In genomic region chr9:93613174-93613573, GRCh38 we compare ENCODE assay signal across 18 cellular contexts. TPM values are rescaled to one million over a fixed set of nuclear protein-coding genes. Genes with fewer than 3 reads are reported as not detected.
A peak's percentile ranks its signal among the peaks of the same experiment; 100 is the strongest.
DNase-seq lines count a peak whose midpoint lies in the region; ATAC-seq and TF ChIP-seq lines count a peak whose summit lies in the region.
"Had no signal": no experiment of that assay in that cellular context is flagged by ENCODE, and none has a peak within 500 bp of the region (broad histone marks: within the 10 kb centered on the region; RNA-seq: fewer than 3 reads in every experiment).

No MANE protein-coding gene starts in this region.

- peak overlapping the region; percentile 3 for H3K4me3 Mint-ChIP-seq in activated T-helper 17 cell treated with anti-CD3 and anti-CD28 coated beads, Interleukin-2, amount 50 U/mL, for 72 hours
- no peak overlapping the region for H3K4me3 Mint-ChIP-seq in osteocyte (ENCODE audit: unreplicated experiment)
- H3K4me3 Mint-ChIP-seq: CD14-positive monocyte had no signal

- H3K27me3 ChIP-seq in left ventricle myocardium inferior (ENCODE audit: low read depth) (no peaks in the 10 kb centered on the region), BE2C (no peaks in the 10 kb centered on the region), stomach (no peaks in the 10 kb centered on the region)
- H3K27me3 ChIP-seq: Peyer's patch, SJSA1 had no signal

- 88 to 92% (median 89%) methylated on average over 5 of the region's 5 CpGs for WGBS in stomach, 5 donors

- H3K4me1 Mint-ChIP-seq in activated T-helper 17 cell treated with anti-CD3 and anti-CD28 coated beads, Interleukin-2, amount 50 U/mL, for 72 hours, result peaks cover 16% of the 10 kb centered on the region
- peaks cover 14% of the 10 kb centered on the region for H3K4me1 Mint-ChIP-seq in osteocyte (ENCODE audit: unreplicated experiment)

- ATAC-seq in left ventricle myocardium superior, result peak; percentile 15
- no peak for ATAC-seq in activated T-helper 17 cell treated with anti-CD3 and anti-CD28 coated beads, Interleukin-2, amount 50 U/mL, for 72 hours (replicated peaks)
- ATAC-seq: HCT116 had no signal

- H3K27ac ChIP-seq in left ventricle myocardium inferior (replicated peaks) (no peak overlapping the region), stomach (no peak overlapping the region)
- H3K27ac ChIP-seq: Peyer's patch, SJSA1 had no signal

- H3K27me3 Mint-ChIP-seq in activated T-helper 17 cell treated with anti-CD3 and anti-CD28 coated beads, Interleukin-2, amount 50 U/mL, for 72 hours, result no peaks in the 10 kb centered on the region
- H3K27me3 Mint-ChIP-seq in osteocyte (ENCODE audit: unreplicated experiment), result no peaks in the 10 kb centered on the region

- TF ChIP-seq EP300 in stomach (IDR thresholded peaks at IDR 0.05), result no peak

- intact Hi-C loops in left ventricle myocardium superior (cut with micrococcal nuclease) (no loop called here), left ventricle myocardium inferior (cut with micrococcal nuclease) (no loop called here), stomach (cut with DNase I; ENCODE audit: low total_unique reads) (no loop called here)

- DNase-seq in left ventricle myocardium superior, result no peak
- DNase-seq in left ventricle myocardium inferior, result no peak
- peak; percentile 65 for DNase-seq in osteocyte (ENCODE audit: extremely low spot score, unreplicated experiment)
- DNase-seq in BE2C, result no peak
- DNase-seq in activated CD4-positive, alpha-beta T cell treated with anti-CD3 and anti-CD28 coated beads, Interleukin-2, amount 50 U/mL, for 1 hour, result no peak
- no peak for DNase-seq in stomach
- DNase-seq: ACHN, GDM1, GOT3, KG1, NCI-H1105, NCI-H524, NCI-H82 had no signal

- peak overlapping the region; percentile 63 for H3K27ac Mint-ChIP-seq in activated T-helper 17 cell treated with anti-CD3 and anti-CD28 coated beads, Interleukin-2, amount 50 U/mL, for 72 hours
- no peak overlapping the region for H3K27ac Mint-ChIP-seq in osteocyte (ENCODE audit: unreplicated experiment)

- peaks cover 51% of the 10 kb centered on the region for H3K4me1 ChIP-seq in left ventricle myocardium inferior
- H3K4me1 ChIP-seq in BE2C, result no peaks in the 10 kb centered on the region
- H3K4me1 ChIP-seq in stomach, result peaks cover 14 to 47% (median 25%) of the 10 kb centered on the region in 4 donors

- peaks cover 8% of the 10 kb centered on the region for H3K36me3 Mint-ChIP-seq in activated T-helper 17 cell treated with anti-CD3 and anti-CD28 coated beads, Interleukin-2, amount 50 U/mL, for 72 hours (ENCODE audit: low read depth)
- peaks cover 11% of the 10 kb centered on the region for H3K36me3 Mint-ChIP-seq in osteocyte (ENCODE audit: unreplicated experiment)

- H3K36me3 ChIP-seq in left ventricle myocardium inferior (peaks cover 8% of the 10 kb centered on the region), BE2C (no peaks in the 10 kb centered on the region), stomach (peaks cover 0 to 5% (median 1%) of the 10 kb centered on the region in 4 donors)
- H3K36me3 ChIP-seq: Peyer's patch, SJSA1 had no signal

- H3K4me3 ChIP-seq in left ventricle myocardium inferior (no peak overlapping the region), BE2C (ENCODE audit: low read depth, low read length) (no peak overlapping the region), stomach (no peak overlapping the region)
- H3K4me3 ChIP-seq: Peyer's patch, SJSA1 had no signal

- peaks cover 13% of the 10 kb centered on the region for H3K9me3 Mint-ChIP-seq in activated T-helper 17 cell treated with anti-CD3 and anti-CD28 coated beads, Interleukin-2, amount 50 U/mL, for 72 hours
- H3K9me3 Mint-ChIP-seq in osteocyte (ENCODE audit: unreplicated experiment), result peaks cover 17% of the 10 kb centered on the region

- no peak for TF ChIP-seq POLR2A in stomach (IDR thresholded peaks at IDR 0.05)

- TF ChIP-seq CTCF in left ventricle myocardium inferior (IDR thresholded peaks at IDR 0.05; ENCODE audit: borderline replicate concordance), result no peak
- no peak for TF ChIP-seq CTCF in osteocyte (IDR thresholded peaks at IDR 0.05)
- no peak for TF ChIP-seq CTCF in BE2C (IDR thresholded peaks at IDR 0.05; ENCODE audit: low read depth, low read length)
- no peak for TF ChIP-seq CTCF in stomach (IDR thresholded peaks at IDR 0.05)

- peaks cover 28% of the 10 kb centered on the region for H3K9me3 ChIP-seq in left ventricle myocardium inferior (replicated peaks)
- H3K9me3 ChIP-seq in BE2C, result no peaks in the 10 kb centered on the region
- peaks cover 0 to 17% (median 10%) of the 10 kb centered on the region in 4 donors for H3K9me3 ChIP-seq in stomach
- H3K9me3 ChIP-seq: SJSA1 had no signal

RNA-seq across cellular contexts. Expression of gene PHF2, which starts 36.8 kb away (rescaled TPM):
- total RNA-seq in left ventricle myocardium superior (32.0 TPM), left ventricle myocardium inferior (27.4 TPM), osteocyte (39.9 and 40.3 TPM in 2 replicates), stomach (10 to 100 TPM; 15.2 to 58.0 (median 22.8) TPM)
- 10 to 100 TPM; 11.9 to 15.1 TPM for total RNA-seq in activated T-helper 17 cell treated with anti-CD3 and anti-CD28 coated beads, Interleukin-2, amount 50 U/mL, for 72 hours
- polyA plus RNA-seq in BE2C (2012; ENCODE audit: insufficient read depth, insufficient read length, low read depth), result 28.1 TPM
- 10 to 100 TPM; 14.2 to 17.5 (median 15.6) TPM for polyA plus RNA-seq in stomach
